In the genomic region with DNA sequence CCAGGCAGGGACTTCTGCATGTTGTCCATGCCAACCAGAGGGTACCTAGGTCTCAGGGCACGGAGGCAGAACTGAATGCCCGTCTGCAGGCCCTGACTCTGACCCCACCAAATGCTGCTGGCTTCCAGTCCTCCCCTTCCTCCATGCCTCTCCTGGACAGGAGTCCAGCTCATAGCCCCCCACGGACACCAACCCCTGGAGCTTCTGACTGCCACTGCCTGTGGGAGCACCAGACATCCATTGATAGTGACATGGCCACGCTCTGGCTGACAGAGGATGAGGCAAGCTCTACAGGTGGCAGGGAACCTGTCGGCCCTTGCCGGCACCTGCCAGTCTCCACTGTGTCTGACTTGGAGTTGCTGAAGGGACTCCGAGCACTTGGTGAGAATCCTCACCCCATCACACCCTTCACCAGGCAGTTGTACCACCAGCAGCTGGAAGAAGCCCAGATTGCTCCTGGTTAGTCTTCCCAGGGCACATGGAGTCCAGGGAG, we compare ENCODE assay signal across 1 cellular context.
TF ChIP-seq lines count a peak whose summit lies in the region.

No MANE protein-coding gene starts in this region.

TF ChIP-seq in endothelial cell of umbilical vein, 7 proteins besides CTCF, POLR2A, EP300 and RAD21:
- TF ChIP-seq, protein P1, sequence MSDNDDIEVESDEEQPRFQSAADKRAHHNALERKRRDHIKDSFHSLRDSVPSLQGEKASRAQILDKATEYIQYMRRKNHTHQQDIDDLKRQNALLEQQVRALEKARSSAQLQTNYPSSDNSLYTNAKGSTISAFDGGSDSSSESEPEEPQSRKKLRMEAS (IDR thresholded peaks at IDR 0.05; ENCODE audit: insufficient read depth, insufficient read length): no peak
- TF ChIP-seq POLR2AphosphoS5 (IDR thresholded peaks at IDR 0.05; ENCODE audit: insufficient read depth, low read depth, low read length): no peak
- TF ChIP-seq FOS (IDR thresholded peaks at IDR 0.05; ENCODE audit: borderline replicate concordance, insufficient read depth, low read length): no peak
- no peak for TF ChIP-seq EZH2 (IDR thresholded peaks at IDR 0.05; ENCODE audit: borderline replicate concordance, low read depth, low read length, severe bottlenecking)
- TF ChIP-seq JUN (IDR thresholded peaks at IDR 0.05; ENCODE audit: borderline replicate concordance, insufficient read depth, insufficient read length, low read depth): no peak
